8 cellular contexts compared by ENCODE assay signal in the genomic region with DNA sequence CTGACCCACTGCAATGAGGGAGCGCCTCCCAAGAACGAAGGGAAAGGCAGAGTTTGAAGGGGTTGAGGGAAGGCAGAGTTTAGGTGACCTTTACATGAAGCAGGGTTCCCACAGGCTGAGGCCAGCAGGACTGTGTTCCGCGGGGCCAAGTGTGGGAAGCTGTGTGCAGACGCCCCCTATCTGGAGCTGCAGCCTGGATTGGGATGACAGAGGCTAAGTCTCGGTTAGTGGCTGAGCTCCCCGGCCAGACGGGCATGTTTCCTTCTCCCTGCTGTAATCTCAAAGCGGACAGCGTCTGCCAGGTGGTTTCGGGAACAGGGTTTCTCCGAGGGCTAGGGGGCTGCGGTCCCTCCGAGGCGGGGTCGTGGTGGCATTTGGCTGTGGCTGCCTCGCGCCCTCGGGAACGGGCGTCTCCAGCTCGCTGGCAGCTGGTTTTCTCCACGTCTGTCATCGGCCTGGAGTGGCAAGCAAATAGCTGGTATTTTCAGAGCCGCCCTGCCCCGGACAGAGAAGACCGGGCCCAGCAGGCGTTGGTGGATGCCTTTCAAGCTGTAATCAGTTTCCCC. TPM values are rescaled to one million over a fixed set of nuclear protein-coding genes. Genes with fewer than 3 reads are reported as not detected.
A peak's percentile ranks its signal among the peaks of the same experiment; 100 is the strongest.
DNase-seq lines count a peak whose midpoint lies in the region; ATAC-seq and TF ChIP-seq lines count a peak whose summit lies in the region.

No MANE protein-coding gene starts in this region.

- no peaks in the 10 kb centered on the region for H3K9me3 Mint-ChIP-seq in activated B cell treated with CpG ODN at 0.5 μM for 24 hours

- H3K27me3 ChIP-seq in mucosa of stomach (ENCODE audit: control insufficient read depth, insufficient read depth, low read length) = no peaks in the 10 kb centered on the region

- ATAC-seq in activated B cell treated with CpG ODN at 0.5 μM for 24 hours (ENCODE audit: low read depth) = no peak

- DNase-seq in NCI-H510A treated with DMSO at 0.1 percent for 48 hours (lab: John Stamatoyannopoulos, UW) = peak; percentile 75
- no peak for DNase-seq in NCI-H510A (lab: John Stamatoyannopoulos, UW)
- DNase-seq in HCEC 1CT = peak; percentile 81
- peak; percentile 61 for DNase-seq in NCI-H1105 treated with DMSO at 0.1 percent for 48 hours (lab: John Stamatoyannopoulos, UW)
- DNase-seq in activated B cell treated with CpG ODN at 0.5 μM for 24 hours = no peak
- peak; percentile 63 for DNase-seq in fibroblast of gingiva (ENCODE audit: low read depth)
- peak; percentile 76 for DNase-seq in ureter (ENCODE audit: low spot score)

- H3K27me3 Mint-ChIP-seq in activated B cell treated with CpG ODN at 0.5 μM for 24 hours = peaks cover 20% of the 10 kb centered on the region

- intact Hi-C loops in activated B cell treated with CpG ODN at 0.5 μM for 24 hours (cut with micrococcal nuclease) = loop anchor here (1.0 to 5.0 kb wide), 6 partner anchors 16 to 1895 kb away; partner anchors contain the start of genes ACSS1, APMAP, ENTPD6 and NXT1

- no peaks in the 10 kb centered on the region for H3K36me3 ChIP-seq in mucosa of stomach (ENCODE audit: control insufficient read depth, insufficient read depth, low read length)

- peaks cover 25% of the 10 kb centered on the region for H3K4me1 Mint-ChIP-seq in activated B cell treated with CpG ODN at 0.5 μM for 24 hours

- peak overlapping the region; percentile 53 for H3K27ac Mint-ChIP-seq in activated B cell treated with CpG ODN at 0.5 μM for 24 hours

- peak overlapping the region; percentile 94 for H3K4me3 Mint-ChIP-seq in activated B cell treated with CpG ODN at 0.5 μM for 24 hours

- CTCF ChIA-PET in activated B cell treated with CpG ODN at 0.5 μM for 24 hours (lab: Charles Lee) = interaction anchor here (0.9 to 2.2 kb wide), 3 partner anchors 43 to 152 kb away, joined by 3 to 9 read pairs (median 7); partner anchors contain the start of gene ENTPD6

- no peaks in the 10 kb centered on the region for H3K9me3 ChIP-seq in mucosa of stomach (ENCODE audit: control insufficient read depth, low read length)

- POLR2A ChIA-PET in activated B cell treated with CpG ODN at 0.5 μM for 24 hours (lab: Charles Lee) = interaction anchor here (0.6 to 3.7 kb wide), 9 partner anchors 26 to 1220 kb away, joined by 3 to 19 read pairs (median 6); partner anchors contain the start of genes ABHD12, ACSS1 and ENTPD6

- TF ChIP-seq CTCF in activated B cell treated with CpG ODN at 0.5 μM for 24 hours (IDR thresholded peaks at IDR 0.05) = no peak

- H3K9ac ChIP-seq in mucosa of stomach (ENCODE audit: low read length) = peak overlapping the region; percentile 79

- peaks cover 3% of the 10 kb centered on the region for H3K36me3 Mint-ChIP-seq in activated B cell treated with CpG ODN at 0.5 μM for 24 hours (ENCODE audit: low read depth)

- peaks cover 30% of the 10 kb centered on the region for H3K4me1 ChIP-seq in mucosa of stomach (ENCODE audit: control insufficient read depth, insufficient read depth, low read length)

- H3K4me3 ChIP-seq in mucosa of stomach (ENCODE audit: low read length) = peak overlapping the region; percentile 32

RNA-seq across cellular contexts. Expression of gene PYGB, which starts 0.7 kb away (rescaled TPM):
- total RNA-seq in activated B cell treated with CpG ODN at 0.5 μM for 24 hours (21.5 and 23.5 TPM in 2 replicates), ureter (109 TPM)

RNA-seq across cellular contexts. Expression of gene ENTPD6, which starts 51.7 kb away (rescaled TPM):
- total RNA-seq in activated B cell treated with CpG ODN at 0.5 μM for 24 hours (37.2 and 44.4 TPM in 2 replicates), ureter (53.3 TPM)

Comparison
In these comparisons a context has a peak if more than half of its experiments do, and no peak if none do; other contexts are left out.
1. DNase-seq: peak in NCI-H510A treated with DMSO at 0.1 percent for 48 hours (single experiment), HCEC 1CT (single experiment), NCI-H1105 treated with DMSO at 0.1 percent for 48 hours (single experiment), fibroblast of gingiva (single experiment) and ureter (single experiment); none in NCI-H510A (single experiment) and activated B cell treated with CpG ODN at 0.5 μM for 24 hours (single experiment).